9 cellular contexts compared by ENCODE assay signal in genomic region chr4:173301518-173302201, GRCh38. TPM values are rescaled to one million over a fixed set of nuclear protein-coding genes. Genes with fewer than 3 reads are reported as not detected.
A peak's percentile ranks its signal among the peaks of the same experiment; 100 is the strongest.
DNase-seq lines count a peak whose midpoint lies in the region; ATAC-seq and TF ChIP-seq lines count a peak whose summit lies in the region.
"Had no signal": no experiment of that assay in that cellular context is flagged by ENCODE, and none has a peak within 500 bp of the region (broad histone marks: within the 10 kb centered on the region; RNA-seq: fewer than 3 reads in every experiment).

No MANE protein-coding gene starts in this region.

- H3K4me1 Mint-ChIP-seq in activated T-cell treated with anti-CD3 and anti-CD28 coated beads, Interleukin-2, amount 50 U/mL, for 72 hours (ENCODE audit: low read depth), result no peaks in the 10 kb centered on the region

- peaks cover 1 to 4% of the 10 kb centered on the region in 2 donors for H3K36me3 Mint-ChIP-seq in activated T-cell treated with anti-CD3 and anti-CD28 coated beads, Interleukin-2, amount 50 U/mL, for 72 hours (ENCODE audit: insufficient read depth in 2 of 2)

- POLR2A ChIA-PET in RWPE1 (lab: Yijun Ruan, JAX; ENCODE audit: low non-redundant PET), result no interaction called here

- no peak overlapping the region for H3K4me3 Mint-ChIP-seq in activated T-cell treated with anti-CD3 and anti-CD28 coated beads, Interleukin-2, amount 50 U/mL, for 72 hours
- H3K4me3 Mint-ChIP-seq: dendritic cell treated with granulocyte-macrophage colony-stimulating factor and Interleukin-4, amounts not matched to agents 40 ng/mL and 50 ng/mL, for 4 days had no signal

- CTCF ChIA-PET in RWPE1 (lab: Yijun Ruan, JAX), result interaction anchor here (0.5 to 1.6 kb wide), 17 partner anchors 8 to 1317 kb away, joined by 3 to 9 read pairs (median 3); partner anchors contain the start of gene SAP30

- peaks cover 0 to 1% of the 10 kb centered on the region in 2 donors for H3K9me3 Mint-ChIP-seq in activated T-cell treated with anti-CD3 and anti-CD28 coated beads, Interleukin-2, amount 50 U/mL, for 72 hours
- H3K9me3 Mint-ChIP-seq: dendritic cell treated with granulocyte-macrophage colony-stimulating factor and Interleukin-4, amounts not matched to agents 40 ng/mL and 50 ng/mL, for 4 days had no signal

- no peak overlapping the region for H3K27ac Mint-ChIP-seq in activated T-cell treated with anti-CD3 and anti-CD28 coated beads, Interleukin-2, amount 50 U/mL, for 72 hours
- H3K27ac Mint-ChIP-seq: dendritic cell treated with granulocyte-macrophage colony-stimulating factor and Interleukin-4, amounts not matched to agents 40 ng/mL and 50 ng/mL, for 4 days had no signal

- H3K27ac ChIP-seq in RWPE1, result no peak overlapping the region

- ATAC-seq in activated T-cell treated with anti-CD3 and anti-CD28 coated beads, Interleukin-2, amount 50 U/mL, for 72 hours (replicated peaks in 1 of 2), result peak; percentile 64 to 67
- peak; percentile 46 for ATAC-seq in HG02642 (IDR thresholded peaks at IDR 0.05; ENCODE audit: poor library complexity, unreplicated experiment)
- no peak for ATAC-seq in omental fat pad (ENCODE audit: low FRiP score)

- H3K27me3 Mint-ChIP-seq in activated T-cell treated with anti-CD3 and anti-CD28 coated beads, Interleukin-2, amount 50 U/mL, for 72 hours (ENCODE audit: low read depth), result no peaks in the 10 kb centered on the region
- H3K27me3 Mint-ChIP-seq: dendritic cell treated with granulocyte-macrophage colony-stimulating factor and Interleukin-4, amounts not matched to agents 40 ng/mL and 50 ng/mL, for 4 days had no signal

- TF ChIP-seq CTCF in RWPE1 (conservative IDR thresholded peaks at IDR 0.05; ENCODE audit: low read depth) (peak; percentile 74), omental fat pad (IDR thresholded peaks at IDR 0.05) (no peak)

- peak; percentile 12 to 18 for DNase-seq in activated T-cell treated with anti-CD3 and anti-CD28 coated beads, Interleukin-2, amount 50 U/mL, for 72 hours
- DNase-seq in activated T-cell treated with anti-CD3 and anti-CD28 coated beads, Interleukin-2, amount 50 U/mL, for 48 hours, result no peak
- DNase-seq in RWPE1 (ENCODE audit: low spot score), result no peak
- peak; percentile 86 for DNase-seq in fibroblast of peridontal ligament (ENCODE audit: extremely low read depth)
- DNase-seq in renal cortical epithelial cell (ENCODE audit: low read depth), result peak; percentile 64
- no peak for DNase-seq in NCI-H226
- DNase-seq in omental fat pad (ENCODE audit: low spot score), result no peak

RNA-seq across cellular contexts. Expression of gene HMGB2, which starts 32.5 kb away (rescaled TPM):
- 100 to 1,000 TPM; 553 to 627 TPM for total RNA-seq in activated T-cell treated with anti-CD3 and anti-CD28 coated beads, Interleukin-2, amount 50 U/mL, for 72 hours
- 22.2 and 51.9 TPM in 2 replicates for total RNA-seq in renal cortical epithelial cell
- total RNA-seq in omental fat pad, result 100 to 1,000 TPM in 1 of 4 donors, 10 to 100 TPM in 3; 32.5 to 109 (median 51.7) TPM

Comparison
In these comparisons a context has a peak if more than half of its experiments do, and no peak if none do; other contexts are left out.
1. DNase-seq: peak in activated T-cell treated with anti-CD3 and anti-CD28 coated beads, Interleukin-2, amount 50 U/mL, for 72 hours (2 of 2), fibroblast of peridontal ligament (single experiment) and renal cortical epithelial cell (single experiment); none in activated T-cell treated with anti-CD3 and anti-CD28 coated beads, Interleukin-2, amount 50 U/mL, for 48 hours (0 of 2), RWPE1 (single experiment), NCI-H226 (single experiment) and omental fat pad (single experiment).
2. RNA of gene HMGB2, which starts 32.5 kb away (total RNA-seq): 553 to 627 TPM in activated T-cell treated with anti-CD3 and anti-CD28 coated beads, Interleukin-2, amount 50 U/mL, for 72 hours; 32.5 to 109 TPM in omental fat pad and 22.2 to 51.9 TPM in renal cortical epithelial cell; every median in the first group is over 4 times any median in the second.